ENCODE assay signal across 10 cellular contexts in genomic region chr1:221251580-221251979, GRCh38.
"Had no signal": no experiment of that assay in that cellular context is flagged by ENCODE, and none has a peak within 500 bp of the region (broad histone marks: within the 10 kb centered on the region; RNA-seq: fewer than 3 reads in every experiment).

No MANE protein-coding gene starts in this region.

- H3K4me3 ChIP-seq: GM23248, HAP-1 had no signal

- H3K36me3 ChIP-seq: HAP-1 had no signal

- H3K4me1 ChIP-seq: HAP-1 had no signal

- ATAC-seq: HCT116 had no signal

- H3K9ac ChIP-seq: GM23248, KMS-11 had no signal

- H3K27ac Mint-ChIP-seq: HFFc6 had no signal

- FAIRE-seq: HTR-8/SVneo had no signal

- H2AFZ ChIP-seq: GM23248 had no signal

- H3K27ac ChIP-seq: GM23248, KMS-11 had no signal

- H3K9me3 Mint-ChIP-seq: HFFc6 had no signal

- H3K9me3 ChIP-seq: HAP-1 had no signal

- H3K4me3 Mint-ChIP-seq: HFFc6 had no signal

- DNase-seq: GM23248, GOT3, H7, HFFc6, Karpas-422, KBM-7 had no signal

- H3K4me2 ChIP-seq: KMS-11 had no signal
